ENCODE assay signal across 2 cellular contexts in the genomic region with DNA sequence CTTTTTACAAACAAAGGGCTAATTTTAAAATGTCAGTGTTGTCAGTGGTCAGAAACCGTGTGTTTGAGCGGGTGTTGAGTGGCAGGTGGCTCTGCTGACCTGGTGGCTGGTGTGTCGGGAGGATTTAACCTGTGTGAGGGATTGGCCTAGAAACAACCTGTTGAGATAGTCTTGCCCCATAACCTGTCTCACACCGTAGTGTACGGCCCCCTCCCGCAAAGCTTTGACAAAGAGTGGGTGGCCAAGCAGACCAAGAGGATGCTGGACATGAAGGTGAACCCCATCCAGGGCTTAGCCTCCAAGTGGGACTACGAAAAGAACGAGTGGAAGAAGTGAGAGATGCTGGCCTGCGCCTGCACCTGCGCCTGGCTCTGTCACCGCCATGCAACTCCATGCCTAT.
TF ChIP-seq lines count a peak whose summit lies in the region.

No MANE protein-coding gene starts in this region.

TF ChIP-seq in HepG2, 621 proteins besides CTCF, POLR2A, EP300 and RAD21:
- TF ChIP-seq ZZZ3 (CRISPR knock-in tag; IDR thresholded peaks at IDR 0.05; ENCODE audit: borderline replicate concordance) = no peak
- no peak for TF ChIP-seq STAT5B (CRISPR knock-in tag; IDR thresholded peaks at IDR 0.05)
- TF ChIP-seq MAFG (CRISPR knock-in tag; IDR thresholded peaks at IDR 0.05) = no peak
- TF ChIP-seq ZFP36 (IDR thresholded peaks at IDR 0.05; ENCODE audit: borderline replicate concordance, low read depth, low read length, partially characterized antibody) = no peak
- TF ChIP-seq, protein P1, sequence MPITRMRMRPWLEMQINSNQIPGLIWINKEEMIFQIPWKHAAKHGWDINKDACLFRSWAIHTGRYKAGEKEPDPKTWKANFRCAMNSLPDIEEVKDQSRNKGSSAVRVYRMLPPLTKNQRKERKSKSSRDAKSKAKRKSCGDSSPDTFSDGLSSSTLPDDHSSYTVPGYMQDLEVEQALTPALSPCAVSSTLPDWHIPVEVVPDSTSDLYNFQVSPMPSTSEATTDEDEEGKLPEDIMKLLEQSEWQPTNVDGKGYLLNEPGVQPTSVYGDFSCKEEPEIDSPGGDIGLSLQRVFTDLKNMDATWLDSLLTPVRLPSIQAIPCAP (CRISPR knock-in tag; IDR thresholded peaks at IDR 0.05; ENCODE audit: low read depth) = no peak
- TF ChIP-seq ZNF292 (CRISPR knock-in tag; IDR thresholded peaks at IDR 0.05; ENCODE audit: borderline replicate concordance, low read depth) = no peak
- TF ChIP-seq, protein P2, sequence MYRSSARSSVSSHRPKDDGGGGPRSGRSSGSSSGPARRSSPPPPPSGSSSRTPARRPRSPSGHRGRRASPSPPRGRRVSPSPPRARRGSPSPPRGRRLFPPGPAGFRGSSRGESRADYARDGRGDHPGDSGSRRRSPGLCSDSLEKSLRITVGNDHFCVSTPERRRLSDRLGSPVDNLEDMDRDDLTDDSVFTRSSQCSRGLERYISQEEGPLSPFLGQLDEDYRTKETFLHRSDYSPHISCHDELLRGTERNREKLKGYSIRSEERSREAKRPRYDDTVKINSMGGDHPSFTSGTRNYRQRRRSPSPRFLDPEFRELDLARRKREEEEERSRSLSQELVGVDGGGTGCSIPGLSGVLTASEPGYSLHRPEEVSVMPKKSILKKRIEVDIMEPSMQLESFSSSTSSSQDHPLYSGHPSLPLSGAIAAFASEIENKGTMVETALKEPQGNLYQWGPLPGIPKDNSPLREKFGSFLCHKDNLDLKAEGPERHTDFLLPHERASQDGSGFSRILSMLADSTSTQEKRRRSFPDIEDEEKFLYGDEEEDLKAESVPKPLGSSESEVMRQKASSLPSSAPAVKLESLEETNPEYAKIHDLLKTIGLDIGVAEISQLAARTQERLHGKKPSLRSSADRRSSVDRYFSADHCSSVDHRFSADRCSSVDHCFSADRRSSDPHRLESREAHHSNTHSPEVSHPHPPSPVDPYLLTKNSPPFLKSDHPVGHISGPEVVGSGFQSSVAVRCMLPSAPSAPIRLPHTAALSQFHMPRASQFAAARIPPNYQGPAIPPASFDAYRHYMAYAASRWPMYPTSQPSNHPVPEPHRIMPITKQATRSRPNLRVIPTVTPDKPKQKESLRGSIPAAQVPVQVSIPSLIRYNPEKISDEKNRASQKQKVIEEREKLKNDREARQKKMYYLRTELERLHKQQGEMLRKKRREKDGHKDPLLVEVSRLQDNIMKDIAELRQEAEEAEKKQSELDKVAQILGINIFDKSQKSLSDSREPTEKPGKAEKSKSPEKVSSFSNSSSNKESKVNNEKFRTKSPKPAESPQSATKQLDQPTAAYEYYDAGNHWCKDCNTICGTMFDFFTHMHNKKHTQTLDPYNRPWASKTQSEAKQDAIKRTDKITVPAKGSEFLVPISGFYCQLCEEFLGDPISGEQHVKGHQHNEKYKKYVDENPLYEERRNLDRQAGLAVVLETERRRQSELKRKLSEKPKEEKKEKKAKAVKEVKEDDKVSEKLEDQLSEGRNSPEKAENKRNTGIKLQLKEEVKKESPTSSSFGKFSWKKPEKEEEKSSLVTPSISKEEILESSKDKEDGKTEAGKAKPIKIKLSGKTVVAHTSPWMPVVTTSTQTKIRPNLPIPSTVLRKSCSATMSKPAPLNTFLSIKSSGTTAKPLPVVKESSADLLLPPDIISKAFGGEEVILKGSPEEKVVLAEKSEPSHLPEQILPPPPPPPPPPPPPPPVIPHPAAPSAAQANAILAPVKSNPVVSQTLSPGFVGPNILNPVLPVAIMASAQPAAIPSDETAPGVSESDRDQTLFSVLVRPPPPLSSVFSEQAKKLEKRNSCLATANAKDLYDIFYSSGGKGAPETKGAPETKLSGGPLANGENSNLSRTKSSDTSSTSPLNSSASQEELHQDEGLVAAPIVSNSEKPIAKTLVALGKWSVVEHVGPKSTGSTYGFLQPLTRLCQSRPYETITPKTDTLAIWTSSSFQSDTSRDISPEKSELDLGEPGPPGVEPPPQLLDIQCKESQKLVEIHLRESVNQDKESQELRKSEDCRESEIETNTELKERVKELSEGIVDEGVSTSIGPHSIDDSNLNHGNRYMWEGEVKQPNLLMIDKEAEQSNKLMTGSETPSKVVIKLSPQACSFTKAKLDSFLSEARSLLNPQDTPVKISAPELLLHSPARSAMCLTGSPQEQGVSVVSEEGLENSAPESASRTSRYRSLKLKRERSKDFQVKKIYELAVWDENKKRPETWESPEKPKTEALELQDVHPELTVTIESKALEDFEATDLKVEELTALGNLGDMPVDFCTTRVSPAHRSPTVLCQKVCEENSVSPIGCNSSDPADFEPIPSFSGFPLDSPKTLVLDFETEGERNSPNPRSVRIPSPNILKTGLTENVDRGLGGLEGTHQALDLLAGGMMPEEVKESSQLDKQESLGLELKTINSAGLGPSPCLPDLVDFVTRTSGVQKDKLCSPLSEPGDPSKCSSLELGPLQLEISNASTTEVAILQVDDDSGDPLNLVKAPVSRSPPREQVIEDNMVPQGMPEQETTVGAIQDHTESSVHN (CRISPR knock-in tag; IDR thresholded peaks at IDR 0.05) = no peak
- TF ChIP-seq ZNF567 (CRISPR knock-in tag; IDR thresholded peaks at IDR 0.05; ENCODE audit: borderline replicate concordance) = no peak
- no peak for TF ChIP-seq HIVEP1 (CRISPR knock-in tag; IDR thresholded peaks at IDR 0.05)
- no peak for TF ChIP-seq SNRNP70 (IDR thresholded peaks at IDR 0.05; ENCODE audit: low read depth, low read length)
- TF ChIP-seq MIER2 (CRISPR knock-in tag; IDR thresholded peaks at IDR 0.05) = no peak
- TF ChIP-seq, protein P3, sequence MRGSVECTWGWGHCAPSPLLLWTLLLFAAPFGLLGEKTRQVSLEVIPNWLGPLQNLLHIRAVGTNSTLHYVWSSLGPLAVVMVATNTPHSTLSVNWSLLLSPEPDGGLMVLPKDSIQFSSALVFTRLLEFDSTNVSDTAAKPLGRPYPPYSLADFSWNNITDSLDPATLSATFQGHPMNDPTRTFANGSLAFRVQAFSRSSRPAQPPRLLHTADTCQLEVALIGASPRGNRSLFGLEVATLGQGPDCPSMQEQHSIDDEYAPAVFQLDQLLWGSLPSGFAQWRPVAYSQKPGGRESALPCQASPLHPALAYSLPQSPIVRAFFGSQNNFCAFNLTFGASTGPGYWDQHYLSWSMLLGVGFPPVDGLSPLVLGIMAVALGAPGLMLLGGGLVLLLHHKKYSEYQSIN (CRISPR knock-in tag; IDR thresholded peaks at IDR 0.05; ENCODE audit: borderline replicate concordance) = no peak
- TF ChIP-seq TMF1 (CRISPR knock-in tag; IDR thresholded peaks at IDR 0.05; ENCODE audit: low read depth) = no peak
- no peak for TF ChIP-seq MXI1 (IDR thresholded peaks at IDR 0.05; ENCODE audit: borderline replicate concordance, low read depth, low read length)
- TF ChIP-seq ZSCAN30 (CRISPR knock-in tag; IDR thresholded peaks at IDR 0.05) = no peak
TF ChIP-seq in HepG2: peak in this region for 0.

TF ChIP-seq in HEK293, 187 proteins besides CTCF, POLR2A, EP300 and RAD21:
- TF ChIP-seq SCRT2 (tag by site-specific recombination; IDR thresholded peaks at IDR 0.05) (peak; percentile 37; the same call in 1 of the 2 replicates), ZNF529 (tag by site-specific recombination; IDR thresholded peaks at IDR 0.05; ENCODE audit: insufficient replicate concordance) (no peak), EGR2 (tag by site-specific recombination; IDR thresholded peaks at IDR 0.05; ENCODE audit: low read depth) (no peak), WT1 (tag by site-specific recombination; IDR thresholded peaks at IDR 0.05) (no peak), BCL11B (tag by site-specific recombination; IDR thresholded peaks at IDR 0.05; ENCODE audit: low read depth) (no peak), SALL2 (tag by site-specific recombination; IDR thresholded peaks at IDR 0.05; ENCODE audit: borderline replicate concordance) (no peak), REPIN1 (tag by site-specific recombination; IDR thresholded peaks at IDR 0.05; ENCODE audit: low read depth) (no peak)
- TF ChIP-seq, protein P4, sequence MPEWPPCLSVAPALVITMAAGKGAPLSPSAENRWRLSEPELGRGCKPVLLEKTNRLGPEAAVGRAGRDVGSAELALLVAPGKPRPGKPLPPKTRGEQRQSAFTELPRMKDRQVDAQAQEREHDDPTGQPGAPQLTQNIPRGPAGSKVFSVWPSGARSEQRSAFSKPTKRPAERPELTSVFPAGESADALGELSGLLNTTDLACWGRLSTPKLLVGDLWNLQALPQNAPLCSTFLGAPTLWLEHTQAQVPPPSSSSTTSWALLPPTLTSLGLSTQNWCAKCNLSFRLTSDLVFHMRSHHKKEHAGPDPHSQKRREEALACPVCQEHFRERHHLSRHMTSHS (tag by site-specific recombination; IDR thresholded peaks at IDR 0.05) = no peak
TF ChIP-seq in HEK293: peak in this region for 1.
